8 cellular contexts compared by ENCODE assay signal in genomic region chr14:95514131-95515079, GRCh38. TPM values are rescaled to one million over a fixed set of nuclear protein-coding genes. Genes with fewer than 3 reads are reported as not detected.
DNase-seq lines count a peak whose midpoint lies in the region; ATAC-seq and TF ChIP-seq lines count a peak whose summit lies in the region.

No MANE protein-coding gene starts in this region.

- H3K4me3 ChIP-seq in CD4-positive, CD25-positive, alpha-beta regulatory T cell (ENCODE audit: low read depth, low read length) = peak overlapping the region; percentile 86
- H3K4me3 ChIP-seq in NB4 (ENCODE audit: low read depth, low read length) (peak overlapping the region; percentile 65), ascending aorta (peak overlapping the region; percentile 76 to 79)

- peaks cover 5% of the 10 kb centered on the region for H3K36me3 ChIP-seq in CD4-positive, CD25-positive, alpha-beta regulatory T cell (ENCODE audit: control insufficient read depth, insufficient read depth, low read length)
- H3K36me3 ChIP-seq in ascending aorta = peaks cover 0 to 7% of the 10 kb centered on the region in 2 donors

- H3K9me3 Mint-ChIP-seq in CD4-positive, CD25-positive, alpha-beta regulatory T cell = no peaks in the 10 kb centered on the region
- H3K9me3 Mint-ChIP-seq in naive B cell = no peaks in the 10 kb centered on the region

- intact Hi-C loops in ascending aorta (cut with DNase I) = loop anchor here (10.0 kb wide), 2 partner anchors 1340 to 1530 kb away; partner anchors contain the start of gene PPP4R4

- peak overlapping the region; percentile 91 to 95 (median 94) for H3K4me3 Mint-ChIP-seq in CD4-positive, CD25-positive, alpha-beta regulatory T cell
- peak overlapping the region; percentile 88 to 96 (median 94) for H3K4me3 Mint-ChIP-seq in naive B cell

- H3K27ac ChIP-seq in CD4-positive, CD25-positive, alpha-beta regulatory T cell (ENCODE audit: insufficient read depth, low read length, poor library complexity, severe bottlenecking) = peak overlapping the region; percentile 86
- peak overlapping the region; percentile 85 to 90 for H3K27ac ChIP-seq in ascending aorta

- ATAC-seq in CD4-positive, CD25-positive, alpha-beta regulatory T cell (ENCODE audit: low read depth in 2 of 2) = no peak
- no peak for ATAC-seq in naive B cell (ENCODE audit: low read depth in 2 of 2)

- H3K4me1 Mint-ChIP-seq in CD4-positive, CD25-positive, alpha-beta regulatory T cell = peaks cover 31 to 84% (median 56%) of the 10 kb centered on the region in 4 donors
- peaks cover 62 to 83% (median 82%) of the 10 kb centered on the region in 3 donors for H3K4me1 Mint-ChIP-seq in naive B cell

- H3K27me3 ChIP-seq in CD4-positive, CD25-positive, alpha-beta regulatory T cell (ENCODE audit: control insufficient read depth, insufficient read depth, low read length) = no peaks in the 10 kb centered on the region
- no peaks in the 10 kb centered on the region for H3K27me3 ChIP-seq in ascending aorta

- H3K27me3 Mint-ChIP-seq in CD4-positive, CD25-positive, alpha-beta regulatory T cell = no peaks in the 10 kb centered on the region
- no peaks in the 10 kb centered on the region for H3K27me3 Mint-ChIP-seq in naive B cell

- H3K9me3 ChIP-seq in CD4-positive, CD25-positive, alpha-beta regulatory T cell (ENCODE audit: control insufficient read depth in 2 of 2, low read length in 2 of 2) = no peaks in the 10 kb centered on the region
- no peaks in the 10 kb centered on the region for H3K9me3 ChIP-seq in ascending aorta

- TF ChIP-seq POLR2A in NB4 (IDR thresholded peaks at IDR 0.05; ENCODE audit: extremely low read depth, insufficient read length) = no peak

- peaks cover 16% of the 10 kb centered on the region for H3K36me3 Mint-ChIP-seq in CD4-positive, CD25-positive, alpha-beta regulatory T cell
- H3K36me3 Mint-ChIP-seq in naive B cell = peaks cover 6 to 8% of the 10 kb centered on the region in 2 donors

- TF ChIP-seq CTCF in NB4 (IDR thresholded peaks at IDR 0.05; ENCODE audit: low read depth, low read length) = no peak
- TF ChIP-seq CTCF in ascending aorta (IDR thresholded peaks at IDR 0.05) = no peak
- no peak for TF ChIP-seq CTCF in GM10266 (IDR thresholded peaks at IDR 0.05; ENCODE audit: control insufficient read depth, insufficient read depth, low read depth, missing control alignments)

- peaks cover 80% of the 10 kb centered on the region for H3K4me1 ChIP-seq in CD4-positive, CD25-positive, alpha-beta regulatory T cell (ENCODE audit: control insufficient read depth, insufficient read depth, low read length, poor library complexity, severe bottlenecking)
- H3K4me1 ChIP-seq in ascending aorta = peaks cover 23 to 46% of the 10 kb centered on the region in 2 donors

- H3K27ac Mint-ChIP-seq in CD4-positive, CD25-positive, alpha-beta regulatory T cell = peak overlapping the region; percentile 89 to 94 (median 91)
- H3K27ac Mint-ChIP-seq in naive B cell = peak overlapping the region; percentile 78 to 99 (median 97)

- DNase-seq in CD4-positive, CD25-positive, alpha-beta regulatory T cell = no peak
- DNase-seq in NB4 (ENCODE audit: low read depth) (no peak), ascending aorta (ENCODE audit: low spot score in 2 of 2) (peak in 1 of 2 donors; percentile 66), naive B cell (no peak), middle frontal gyrus (ENCODE audit: extremely low spot score, low spot score) (no peak), GM10266 (ENCODE audit: extremely low spot score) (no peak), NCI-H226 (no peak), Ammon's horn (ENCODE audit: low spot score) (no peak)

RNA-seq across cellular contexts. Expression of gene SYNE3, which starts 2.0 kb away (rescaled TPM):
- 71.7 TPM for total RNA-seq in CD4-positive, CD25-positive, alpha-beta regulatory T cell
- polyA plus RNA-seq in CD4-positive, CD25-positive, alpha-beta regulatory T cell = 1 to 10 TPM; 2.7 to 6.5 (median 4.1) TPM
- 84.1 TPM for total RNA-seq in ascending aorta
- polyA plus RNA-seq in naive B cell (ENCODE audit: low read depth in 6 of 6) = 1 to 10 TPM in 5 of 6 donors, under 1 TPM in 1; 0.71 to 9.4 (median 5.3) TPM

RNA-seq across cellular contexts. Expression of gene GLRX5, which starts 20.4 kb away (rescaled TPM):
- 18.1 TPM for total RNA-seq in CD4-positive, CD25-positive, alpha-beta regulatory T cell
- 10 to 100 TPM; 54.2 to 71.9 (median 56.6) TPM for polyA plus RNA-seq in CD4-positive, CD25-positive, alpha-beta regulatory T cell
- 24.6 TPM for total RNA-seq in ascending aorta
- polyA plus RNA-seq in naive B cell (ENCODE audit: low read depth in 6 of 6) = 10 to 100 TPM; 51.3 to 98.1 (median 62.4) TPM
